In genomic region chr1:19698181-19698580, GRCh38 we compare ENCODE assay signal across 20 cellular contexts. TPM values are rescaled to one million over a fixed set of nuclear protein-coding genes. Genes with fewer than 3 reads are reported as not detected.
"Had no signal": no experiment of that assay in that cellular context is flagged by ENCODE, and none has a peak within 500 bp of the region (broad histone marks: within the 10 kb centered on the region; RNA-seq: fewer than 3 reads in every experiment).

No MANE protein-coding gene starts in this region.

- H3K4me3 ChIP-seq: ascending aorta, dorsolateral prefrontal cortex, esophagus muscularis mucosa, lower lobe of right lung, transverse colon had no signal

- H3K27me3 Mint-ChIP-seq: activated CD4-positive, alpha-beta T cell treated with anti-CD3 and anti-CD28 coated beads for 36 hours; activated naive CD8-positive, alpha-beta T cell treated with anti-CD3 and anti-CD28 coated beads, Interleukin-2, amount 50 U/mL, for 24 hours had no signal

- H3K27ac Mint-ChIP-seq: activated CD4-positive, alpha-beta T cell treated with anti-CD3 and anti-CD28 coated beads for 36 hours; activated CD8-positive, alpha-beta T cell treated with anti-CD3 and anti-CD28 coated beads, Interleukin-2, amount 10 ng/mL, durations not matched to agents 7 days and 5 days; activated naive CD8-positive, alpha-beta T cell treated with anti-CD3 and anti-CD28 coated beads, Interleukin-2, amount 50 U/mL, for 24 hours had no signal

- H3K36me3 ChIP-seq: transverse colon, WERI-Rb-1 had no signal

- H3K9me3 ChIP-seq: ascending aorta, esophagus muscularis mucosa, lower lobe of right lung, neutrophil, transverse colon had no signal

- H3K27ac ChIP-seq: ascending aorta, dorsolateral prefrontal cortex, esophagus muscularis mucosa, lower lobe of right lung, neutrophil, transverse colon, WERI-Rb-1 had no signal

- H3K4me1 ChIP-seq: ascending aorta, esophagus muscularis mucosa, lower lobe of right lung, transverse colon had no signal

- H3K4me1 Mint-ChIP-seq: activated CD4-positive, alpha-beta T cell treated with anti-CD3 and anti-CD28 coated beads for 36 hours; activated naive CD8-positive, alpha-beta T cell treated with anti-CD3 and anti-CD28 coated beads, Interleukin-2, amount 50 U/mL, for 24 hours had no signal

- H3K9me3 Mint-ChIP-seq: activated naive CD8-positive, alpha-beta T cell treated with anti-CD3 and anti-CD28 coated beads, Interleukin-2, amount 50 U/mL, for 24 hours had no signal

- H3K4me3 Mint-ChIP-seq: activated CD4-positive, alpha-beta T cell treated with anti-CD3 and anti-CD28 coated beads for 36 hours; activated CD8-positive, alpha-beta T cell treated with anti-CD3 and anti-CD28 coated beads, Interleukin-2, amount 10 ng/mL, durations not matched to agents 7 days and 5 days; activated naive CD8-positive, alpha-beta T cell treated with anti-CD3 and anti-CD28 coated beads, Interleukin-2, amount 50 U/mL, for 24 hours had no signal

- DNase-seq: activated CD4-positive, alpha-beta T cell treated with anti-CD3 and anti-CD28 coated beads for 36 hours; activated CD8-positive, alpha-beta memory T cell treated with anti-CD3 and anti-CD28 coated beads, Interleukin-2, amount 50 U/mL, for 48 hours; activated CD8-positive, alpha-beta T cell treated with anti-CD3 and anti-CD28 coated beads, Interleukin-2, amount 10 ng/mL, durations not matched to agents 7 days and 5 days; activated naive CD4-positive, alpha-beta T cell treated with Interleukin-2 at 50 U/mL for 16 hours; activated naive CD8-positive, alpha-beta T cell treated with anti-CD3 and anti-CD28 coated beads, Interleukin-2, amount 50 U/mL, for 24 hours; dorsolateral prefrontal cortex; glutamatergic neuron; left cardiac atrium; lower lobe of right lung; midbrain; small intestine; transverse colon; WERI-Rb-1 had no signal

- H3K27me3 ChIP-seq: ascending aorta, dorsolateral prefrontal cortex, esophagus muscularis mucosa, neutrophil, transverse colon had no signal

RNA-seq across cellular contexts. Expression of gene HTR6, which starts 33.5 kb away (rescaled TPM):
- total RNA-seq: activated CD8-positive, alpha-beta T cell treated with anti-CD3 and anti-CD28 coated beads, Interleukin-2, amount 10 ng/mL, durations not matched to agents 7 days and 5 days; ascending aorta; bronchial epithelial cell; chondrocyte; esophagus muscularis mucosa; fibroblast of villous mesenchyme; left cardiac atrium; lower lobe of right lung; subcutaneous adipose tissue; transverse colon had no signal
